24 cellular contexts compared by ENCODE assay signal in genomic region chr7:75042299-75042698, GRCh38. TPM values are rescaled to one million over a fixed set of nuclear protein-coding genes. Genes with fewer than 3 reads are reported as not detected.
DNase-seq lines count a peak whose midpoint lies in the region; ATAC-seq, FAIRE-seq and TF ChIP-seq lines count a peak whose summit lies in the region.
"Had no signal": no experiment of that assay in that cellular context is flagged by ENCODE, and none has a peak within 500 bp of the region (broad histone marks: within the 10 kb centered on the region; RNA-seq: fewer than 3 reads in every experiment).

No MANE protein-coding gene starts in this region.

- ATAC-seq in sciatic nerve (peak; percentile 27), natural killer cell (no peak), GM21619 (IDR thresholded peaks at IDR 0.05; ENCODE audit: unreplicated experiment) (no peak)
- ATAC-seq: activated CD8-positive, alpha-beta T cell treated with anti-CD3 and anti-CD28 coated beads, Interleukin-2, amount 10 ng/mL, durations not matched to agents 7 days and 5 days; left colon had no signal

- POLR2A ChIA-PET in endothelial cell of umbilical vein (lab: Charles Lee): no interaction called here

- intact Hi-C loops in endothelial cell of umbilical vein (cut with micrococcal nuclease) (no loop called here), sciatic nerve (cut with DNase I) (no loop called here), natural killer cell (cut with micrococcal nuclease) (no loop called here)

- peaks cover 6% of the 10 kb centered on the region for H3K4me1 ChIP-seq in endothelial cell of umbilical vein (ENCODE audit: control insufficient read depth, extremely low read depth, insufficient read depth, low read length)

- H3K9me3 ChIP-seq in WERI-Rb-1 (ENCODE audit: severe bottlenecking): no peaks in the 10 kb centered on the region
- no peaks in the 10 kb centered on the region for H3K9me3 ChIP-seq in endothelial cell of umbilical vein (replicated peaks; ENCODE audit: control insufficient read depth, insufficient read depth, low read length)
- H3K9me3 ChIP-seq: BLaER1 treated with 17β-estradiol and CSF1 and Interleukin-3, amounts not matched to agents 10 nM and 100 nM; SK-N-SH had no signal

- FAIRE-seq in endothelial cell of umbilical vein (lab: Jason Lieb, UNC): no peak

- H3K27me3 Mint-ChIP-seq in natural killer cell (ENCODE audit: low read depth in 2 of 2): no peaks in the 10 kb centered on the region
- H3K27me3 Mint-ChIP-seq: activated naive CD8-positive, alpha-beta T cell treated with anti-CD3 and anti-CD28 coated beads, Interleukin-2, amount 10 ng/mL, durations not matched to agents 7 days and 5 days; stimulated activated naive CD8-positive, alpha-beta T cell treated with anti-CD3 and anti-CD28 coated beads, Interleukin-15, Interleukin-2, amounts not matched to agents 100 ng/mL and 50 ng/mL, for 24 hours; type B pancreatic cell had no signal

- H3K4me2 ChIP-seq in endothelial cell of umbilical vein (ENCODE audit: insufficient read depth, low read length): no peak overlapping the region
- H3K4me2 ChIP-seq: BLaER1 treated with 17β-estradiol and CSF1 and Interleukin-3, amounts not matched to agents 10 nM and 100 nM; SK-N-SH had no signal

- H3K27ac ChIP-seq in WERI-Rb-1 (peak overlapping the region; percentile 100), endothelial cell of umbilical vein (ENCODE audit: insufficient read depth, low read depth, low read length) (no peak overlapping the region), layer of hippocampus (ENCODE audit: low read depth, low read length) (peak overlapping the region; percentile 67)
- H3K27ac ChIP-seq: BLaER1 treated with 17β-estradiol and CSF1 and Interleukin-3, amounts not matched to agents 10 nM and 100 nM had no signal

- no peak overlapping the region for H2AFZ ChIP-seq in endothelial cell of umbilical vein (ENCODE audit: low read depth, low read length)

- no peaks in the 10 kb centered on the region for H3K9me1 ChIP-seq in endothelial cell of umbilical vein (replicated peaks; ENCODE audit: control insufficient read depth, extremely low read depth, insufficient read depth, low read length)

- H3K4me1 Mint-ChIP-seq in natural killer cell: no peaks in the 10 kb centered on the region
- H3K4me1 Mint-ChIP-seq: activated naive CD8-positive, alpha-beta T cell treated with anti-CD3 and anti-CD28 coated beads, Interleukin-2, amount 10 ng/mL, durations not matched to agents 7 days and 5 days had no signal

- no peaks in the 10 kb centered on the region for H3K27me3 ChIP-seq in WERI-Rb-1 (ENCODE audit: insufficient read depth, low read depth, severe bottlenecking)
- no peaks in the 10 kb centered on the region for H3K27me3 ChIP-seq in endothelial cell of umbilical vein (ENCODE audit: control insufficient read depth in 2 of 2, insufficient read depth in 2 of 2, low read length in 2 of 2)
- H3K27me3 ChIP-seq in layer of hippocampus (ENCODE audit: control insufficient read depth, insufficient read depth, low read length): no peaks in the 10 kb centered on the region
- H3K27me3 ChIP-seq: BLaER1 treated with 17β-estradiol and CSF1 and Interleukin-3, amounts not matched to agents 10 nM and 100 nM had no signal

- no peaks in the 10 kb centered on the region for H3K9me3 Mint-ChIP-seq in natural killer cell
- H3K9me3 Mint-ChIP-seq: activated naive CD8-positive, alpha-beta T cell treated with anti-CD3 and anti-CD28 coated beads, Interleukin-2, amount 10 ng/mL, durations not matched to agents 7 days and 5 days; stimulated activated naive CD8-positive, alpha-beta T cell treated with anti-CD3 and anti-CD28 coated beads, Interleukin-15, Interleukin-2, amounts not matched to agents 100 ng/mL and 50 ng/mL, for 24 hours; T-helper 1 cell treated with Interleukin-12 subunit alpha and Interleukin-12 subunit beta and Interleukin-4 antibody, amounts not matched to agents 30 μg/mL and 1 μg/mL, for 36 hours; type B pancreatic cell had no signal

- no peaks in the 10 kb centered on the region for H4K20me1 ChIP-seq in endothelial cell of umbilical vein (replicated peaks; ENCODE audit: control insufficient read depth, extremely low read depth, insufficient read depth, low read length)

- TF ChIP-seq CTCF in WERI-Rb-1 (IDR thresholded peaks at IDR 0.05; ENCODE audit: low read depth, low read length) (no peak), endothelial cell of umbilical vein (IDR thresholded peaks at IDR 0.05; ENCODE audit: extremely low read depth in 1 of 2, insufficient read depth in 1 of 2, low read depth in 1 of 2, low read length in 2 of 2) (no peak), natural killer cell (IDR thresholded peaks at IDR 0.05) (no peak)

- CTCF ChIA-PET in endothelial cell of umbilical vein (lab: Charles Lee): no interaction called here

- dilution Hi-C loops in endothelial cell of umbilical vein (cut with MboI; ENCODE audit: extremely low pct_ligation_motif_present, low sequenced_read_pairs): no loop called here

- no peaks in the 10 kb centered on the region for H3K79me2 ChIP-seq in endothelial cell of umbilical vein (ENCODE audit: control insufficient read depth, insufficient read depth, low read length)

- no peak overlapping the region for H3K4me3 Mint-ChIP-seq in natural killer cell
- H3K4me3 Mint-ChIP-seq: activated CD8-positive, alpha-beta T cell treated with anti-CD3 and anti-CD28 coated beads, Interleukin-2, amount 10 ng/mL, durations not matched to agents 7 days and 5 days; activated naive CD8-positive, alpha-beta T cell treated with anti-CD3 and anti-CD28 coated beads, Interleukin-2, amount 10 ng/mL, durations not matched to agents 7 days and 5 days; stimulated activated naive CD8-positive, alpha-beta T cell treated with anti-CD3 and anti-CD28 coated beads, Interleukin-15, Interleukin-2, amounts not matched to agents 100 ng/mL and 50 ng/mL, for 24 hours; T-helper 1 cell treated with Interleukin-12 subunit alpha and Interleukin-12 subunit beta and Interleukin-4 antibody, amounts not matched to agents 30 μg/mL and 1 μg/mL, for 36 hours; type B pancreatic cell had no signal

- TF ChIP-seq POLR2A in endothelial cell of umbilical vein (IDR thresholded peaks at IDR 0.05; ENCODE audit: low read depth, low read length): no peak

- no peak overlapping the region for H3K9ac ChIP-seq in endothelial cell of umbilical vein (replicated peaks; ENCODE audit: extremely low read depth, insufficient read depth, low read length)
- H3K9ac ChIP-seq: BLaER1 treated with 17β-estradiol and CSF1 and Interleukin-3, amounts not matched to agents 10 nM and 100 nM; SK-N-SH had no signal

- no peak overlapping the region for H3K27ac Mint-ChIP-seq in natural killer cell
- H3K27ac Mint-ChIP-seq: activated CD8-positive, alpha-beta T cell treated with anti-CD3 and anti-CD28 coated beads, Interleukin-2, amount 10 ng/mL, durations not matched to agents 7 days and 5 days; activated naive CD8-positive, alpha-beta T cell treated with anti-CD3 and anti-CD28 coated beads, Interleukin-2, amount 10 ng/mL, durations not matched to agents 7 days and 5 days; stimulated activated naive CD8-positive, alpha-beta T cell treated with anti-CD3 and anti-CD28 coated beads, Interleukin-15, Interleukin-2, amounts not matched to agents 100 ng/mL and 50 ng/mL, for 24 hours; T-helper 1 cell treated with Interleukin-12 subunit alpha and Interleukin-12 subunit beta and Interleukin-4 antibody, amounts not matched to agents 30 μg/mL and 1 μg/mL, for 36 hours; type B pancreatic cell had no signal

- H3K4me3 ChIP-seq in WERI-Rb-1 (ENCODE audit: low read depth, low read length) (no peak overlapping the region), endothelial cell of umbilical vein (replicated peaks in 1 of 3; ENCODE audit: insufficient read depth in 1 of 3, low read depth in 1 of 3, low read length in 3 of 3) (no peak overlapping the region)
- H3K4me3 ChIP-seq: BLaER1 treated with 17β-estradiol and CSF1 and Interleukin-3, amounts not matched to agents 10 nM and 100 nM had no signal

- DNase-seq in WERI-Rb-1: no peak
- no peak for DNase-seq in endothelial cell of umbilical vein (ENCODE audit: low read depth, low spot score)
- DNase-seq in sciatic nerve (ENCODE audit: low spot score): peak; percentile 79
- no peak for DNase-seq in HK-2 (ENCODE audit: unreplicated experiment)
- no peak for DNase-seq in NCI-H1105 treated with DMSO at 0.1 percent for 48 hours (lab: John Stamatoyannopoulos, UW)
- DNase-seq in natural killer cell: no peak
- DNase-seq: activated CD4-positive, CD25-positive, alpha-beta regulatory T cell treated with anti-CD3 and anti-CD28 coated beads, Interleukin-2, amount 50 U/mL, for 72 hours; activated CD8-positive, alpha-beta T cell treated with anti-CD3 and anti-CD28 coated beads, Interleukin-2, amount 10 ng/mL, durations not matched to agents 7 days and 5 days; activated naive CD8-positive, alpha-beta T cell treated with anti-CD3 and anti-CD28 coated beads, Interleukin-2, amount 10 ng/mL, durations not matched to agents 7 days and 5 days; COR-L47; DMS53; H7; left colon; mammary epithelial cell; MM.1S; NCI-H1417 treated with DMSO at 0.1 percent for 48 hours; NCI-H774; SK-N-SH had no signal

- no peaks in the 10 kb centered on the region for H3K36me3 Mint-ChIP-seq in natural killer cell

- H3K36me3 ChIP-seq in WERI-Rb-1 (peaks cover 40% of the 10 kb centered on the region), endothelial cell of umbilical vein (ENCODE audit: control insufficient read depth in 2 of 2, extremely low read depth in 1 of 2, insufficient read depth in 2 of 2, low read length in 2 of 2) (peaks cover 0 to 11% of the 10 kb centered on the region in 2 experiments)

- TSS peak; percentile 25 for BruUV-seq in endothelial cell of umbilical vein (replicated peaks; lab: Mats Ljungman, UMichigan)

RNA-seq across cellular contexts. Expression of gene RCC1L, which starts 31.3 kb away (rescaled TPM):
- total RNA-seq in endothelial cell of umbilical vein: 46.1 and 53.4 TPM in 2 replicates
- polyA plus RNA-seq in endothelial cell of umbilical vein: 30.1 and 44.7 TPM in 2 replicates
- polyA plus RNA-seq in endothelial cell of umbilical vein (2011; cell fraction: cytosol; rRNA removed): 42.0 and 45.3 TPM in 2 replicates
- 30.4 and 38.6 TPM in 2 replicates for polyA plus RNA-seq in endothelial cell of umbilical vein (2011; cell fraction: nucleus; rRNA removed)
- polyA plus RNA-seq in endothelial cell of umbilical vein (2012): 48.0 and 48.4 TPM in 2 replicates
- 37.1 and 40.2 TPM in 2 replicates for polyA minus RNA-seq in endothelial cell of umbilical vein
- polyA minus RNA-seq in endothelial cell of umbilical vein (2011; cell fraction: cytosol; rRNA and poly(A)+ RNA removed): 19.9 TPM
- polyA minus RNA-seq in endothelial cell of umbilical vein (2011; cell fraction: nucleus; rRNA and poly(A)+ RNA removed): 13.1 and 16.2 TPM in 2 replicates
- 30.5 TPM for total RNA-seq in sciatic nerve
- total RNA-seq in natural killer cell: 10 to 100 TPM; 23.7 to 29.4 (median 25.3) TPM

RNA-seq across cellular contexts. Expression of gene GTF2IRD2B, which starts 50.1 kb away (rescaled TPM):
- total RNA-seq in endothelial cell of umbilical vein (21.3 and 30.5 TPM in 2 replicates), sciatic nerve (76.8 TPM), natural killer cell (10 to 100 TPM; 41.4 to 55.8 (median 43.1) TPM)
- polyA plus RNA-seq in endothelial cell of umbilical vein: 22.1 and 26.7 TPM in 2 replicates
- 13.8 and 17.1 TPM in 2 replicates for polyA plus RNA-seq in endothelial cell of umbilical vein (2011; cell fraction: cytosol; rRNA removed)
- polyA plus RNA-seq in endothelial cell of umbilical vein (2011; cell fraction: nucleus; rRNA removed): 36.0 and 37.4 TPM in 2 replicates
- 6.4 and 7.4 TPM in 2 replicates for polyA plus RNA-seq in endothelial cell of umbilical vein (2012)
- 17.7 and 29.7 TPM in 2 replicates for polyA minus RNA-seq in endothelial cell of umbilical vein
- polyA minus RNA-seq in endothelial cell of umbilical vein (2011; cell fraction: cytosol; rRNA and poly(A)+ RNA removed): 9.7 TPM
- 26.9 and 30.6 TPM in 2 replicates for polyA minus RNA-seq in endothelial cell of umbilical vein (2011; cell fraction: nucleus; rRNA and poly(A)+ RNA removed)
